Comparison of ENCODE assay signal across 8 cellular contexts in the genomic region with DNA sequence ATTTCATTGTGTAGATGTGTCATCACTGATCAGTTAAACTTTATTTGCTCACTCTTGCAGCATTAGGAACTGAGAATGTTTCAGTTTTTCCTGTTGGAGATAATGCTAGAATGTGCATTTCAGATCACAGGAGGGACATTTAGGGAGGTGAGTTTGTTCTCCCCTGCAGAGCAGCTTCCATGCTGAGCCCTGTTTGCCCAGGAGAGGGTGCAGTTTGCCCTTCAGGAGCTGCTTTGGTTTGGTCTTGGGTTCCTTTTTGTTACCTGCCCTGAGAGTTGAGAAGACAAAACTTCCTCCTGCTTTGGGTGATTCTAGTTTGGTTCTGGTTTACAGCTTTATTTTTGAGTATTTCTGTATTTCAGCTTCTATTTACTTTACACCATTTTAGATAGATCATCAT. TPM values are rescaled to one million over a fixed set of nuclear protein-coding genes. Genes with fewer than 3 reads are reported as not detected.
DNase-seq lines count a peak whose midpoint lies in the region; ATAC-seq and TF ChIP-seq lines count a peak whose summit lies in the region.

No MANE protein-coding gene starts in this region.

- H2BK120ac ChIP-seq in trophoblast cell (ENCODE audit: insufficient read depth, low read length, poor library complexity): no peak overlapping the region

- H3K14ac ChIP-seq in trophoblast cell (ENCODE audit: low read length): no peak overlapping the region

- no peak overlapping the region for H4K8ac ChIP-seq in trophoblast cell (ENCODE audit: low read depth, low read length)

- no peaks in the 10 kb centered on the region for H3K79me1 ChIP-seq in trophoblast cell (ENCODE audit: low read length)

- no peaks in the 10 kb centered on the region for H3K9me3 ChIP-seq in trophoblast cell (ENCODE audit: insufficient read depth, low read depth, low read length)

- no peak overlapping the region for H3K18ac ChIP-seq in trophoblast cell (ENCODE audit: low read length)

- peaks cover 0 to 4% of the 10 kb centered on the region in 2 experiments for H3K36me3 ChIP-seq in trophoblast cell (ENCODE audit: control insufficient read depth in 1 of 2, insufficient read depth in 2 of 2, low read length in 2 of 2)

- DNase-seq in SIG-M5 treated with dmso at 0.1 percent for 504 hours (lab: John Stamatoyannopoulos, UW; ENCODE audit: unreplicated experiment) (peak; percentile 40), SIG-M5 (lab: John Stamatoyannopoulos, UW) (no peak), MV-4-11 (lab: John Stamatoyannopoulos, UW) (peak; percentile 27), dorsolateral prefrontal cortex (no peak), trophoblast cell (peak; percentile 23 to 64), omental fat pad (ENCODE audit: low spot score) (no peak), medulla oblongata (ENCODE audit: extremely low spot score) (no peak)
- DNase-seq in activated CD4-positive, alpha-beta T cell treated with anti-CD3 and anti-CD28 coated beads for 4 hours: peak; percentile 60 to 72

- H3K27ac ChIP-seq in dorsolateral prefrontal cortex: no peak overlapping the region
- no peak overlapping the region for H3K27ac ChIP-seq in trophoblast cell (ENCODE audit: low read depth, low read length)

- no peak for ATAC-seq in omental fat pad (ENCODE audit: low FRiP score)

- H3K9ac ChIP-seq in trophoblast cell (ENCODE audit: low read length): no peak overlapping the region

- H3K27me3 ChIP-seq in dorsolateral prefrontal cortex (no peaks in the 10 kb centered on the region), trophoblast cell (ENCODE audit: insufficient read depth, low read length) (no peaks in the 10 kb centered on the region)

- no peak overlapping the region for H2AK5ac ChIP-seq in trophoblast cell (ENCODE audit: low read length)

- no peak overlapping the region for H3K23ac ChIP-seq in trophoblast cell (ENCODE audit: low read length)

- H4K12ac ChIP-seq in trophoblast cell (ENCODE audit: low read depth, low read length): no peak overlapping the region

- no peak overlapping the region for H3K4me2 ChIP-seq in trophoblast cell (ENCODE audit: low read length)

- H3K4me1 ChIP-seq in trophoblast cell (ENCODE audit: control insufficient read depth in 1 of 2, insufficient read depth in 2 of 2, low read length in 2 of 2): no peaks in the 10 kb centered on the region

- H3K4ac ChIP-seq in trophoblast cell (ENCODE audit: low read depth, low read length): no peak overlapping the region

- no peak overlapping the region for H2BK5ac ChIP-seq in trophoblast cell (ENCODE audit: low read depth, low read length, poor library complexity)

- H4K91ac ChIP-seq in trophoblast cell (ENCODE audit: low read depth, low read length): no peak overlapping the region

- H3K4me3 ChIP-seq in dorsolateral prefrontal cortex (no peak overlapping the region), trophoblast cell (ENCODE audit: low read depth, low read length) (no peak overlapping the region)

- no peak overlapping the region for H2AFZ ChIP-seq in trophoblast cell (ENCODE audit: insufficient read depth, low read length, poor library complexity)

- no peak overlapping the region for H2BK12ac ChIP-seq in trophoblast cell (ENCODE audit: low read length)

- TF ChIP-seq CTCF in dorsolateral prefrontal cortex (IDR thresholded peaks at IDR 0.05 in 54 of 56, conservative IDR thresholded peaks at IDR 0.05 in 2 of 56; ENCODE audit: low read depth in 1 of 56, partially characterized antibody in 56 of 56) (peak in 36 of 56 donors; percentile 15 to 47 (median 31)), omental fat pad (IDR thresholded peaks at IDR 0.05) (no peak)

- no peaks in the 10 kb centered on the region for H3K79me2 ChIP-seq in trophoblast cell (ENCODE audit: control insufficient read depth, insufficient read depth, low read length, poor library complexity)

- intact Hi-C loops in dorsolateral prefrontal cortex (cut with DNase I): no loop called here

RNA-seq across cellular contexts. Expression of a gene that starts 49.9 kb away (rescaled TPM):
- 10 to 100 TPM; 26.8 to 76.7 (median 50.5) TPM for total RNA-seq in dorsolateral prefrontal cortex
- 14.2 and 15.7 TPM in 2 replicates for polyA plus RNA-seq in trophoblast cell (2013)
- total RNA-seq in omental fat pad: 10 to 100 TPM; 15.3 to 37.5 (median 22.9) TPM

Comparison
In these comparisons a context has a peak if more than half of its experiments do, and no peak if none do; other contexts are left out.
1. DNase-seq: peak in SIG-M5 treated with dmso at 0.1 percent for 504 hours (single experiment), MV-4-11 (single experiment), activated CD4-positive, alpha-beta T cell treated with anti-CD3 and anti-CD28 coated beads for 4 hours (2 of 2) and trophoblast cell (2 of 2); none in SIG-M5 (single experiment), dorsolateral prefrontal cortex (0 of 10), omental fat pad (single experiment) and medulla oblongata (single experiment).
2. CTCF ChIP-seq: peak in dorsolateral prefrontal cortex (36 of 56); none in omental fat pad (0 of 3).